ENCODE assay signal across 1 cellular context in the genomic region with DNA sequence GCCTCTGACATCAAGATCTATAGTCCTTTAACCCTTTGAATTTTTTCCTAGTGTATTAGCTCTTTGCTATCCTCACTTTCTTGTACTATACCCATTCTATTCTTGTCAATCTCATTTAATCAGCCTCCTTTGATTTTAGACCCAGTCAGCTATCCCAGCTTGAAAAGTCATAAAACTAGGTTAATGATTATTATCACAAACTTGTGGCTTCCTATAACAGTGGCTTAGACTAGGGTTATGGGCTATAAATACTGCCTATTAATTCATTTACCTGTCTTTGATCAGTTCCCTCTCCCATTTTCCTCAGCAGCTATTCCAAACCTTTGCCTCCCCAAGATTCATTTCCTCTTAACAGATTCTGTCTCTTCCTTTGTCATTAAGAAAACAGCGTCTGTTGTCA.
TF ChIP-seq lines count a peak whose summit lies in the region.

No MANE protein-coding gene starts in this region.

TF ChIP-seq in WTC11, 78 proteins besides CTCF, POLR2A, EP300 and RAD21:
- TF ChIP-seq, protein P1, sequence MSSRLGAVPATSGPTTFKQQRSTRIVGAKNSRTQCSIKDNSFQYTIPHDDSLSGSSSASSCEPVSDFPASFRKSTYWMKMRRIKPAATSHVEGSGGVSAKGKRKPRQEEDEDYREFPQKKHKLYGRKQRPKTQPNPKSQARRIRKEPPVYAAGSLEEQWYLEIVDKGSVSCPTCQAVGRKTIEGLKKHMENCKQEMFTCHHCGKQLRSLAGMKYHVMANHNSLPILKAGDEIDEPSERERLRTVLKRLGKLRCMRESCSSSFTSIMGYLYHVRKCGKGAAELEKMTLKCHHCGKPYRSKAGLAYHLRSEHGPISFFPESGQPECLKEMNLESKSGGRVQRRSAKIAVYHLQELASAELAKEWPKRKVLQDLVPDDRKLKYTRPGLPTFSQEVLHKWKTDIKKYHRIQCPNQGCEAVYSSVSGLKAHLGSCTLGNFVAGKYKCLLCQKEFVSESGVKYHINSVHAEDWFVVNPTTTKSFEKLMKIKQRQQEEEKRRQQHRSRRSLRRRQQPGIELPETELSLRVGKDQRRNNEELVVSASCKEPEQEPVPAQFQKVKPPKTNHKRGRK (CRISPR knock-in tag; IDR thresholded peaks at IDR 0.05; ENCODE audit: borderline replicate concordance), result no peak
- TF ChIP-seq HMGA2 (CRISPR knock-in tag; IDR thresholded peaks at IDR 0.05), result no peak
- TF ChIP-seq, protein P2, sequence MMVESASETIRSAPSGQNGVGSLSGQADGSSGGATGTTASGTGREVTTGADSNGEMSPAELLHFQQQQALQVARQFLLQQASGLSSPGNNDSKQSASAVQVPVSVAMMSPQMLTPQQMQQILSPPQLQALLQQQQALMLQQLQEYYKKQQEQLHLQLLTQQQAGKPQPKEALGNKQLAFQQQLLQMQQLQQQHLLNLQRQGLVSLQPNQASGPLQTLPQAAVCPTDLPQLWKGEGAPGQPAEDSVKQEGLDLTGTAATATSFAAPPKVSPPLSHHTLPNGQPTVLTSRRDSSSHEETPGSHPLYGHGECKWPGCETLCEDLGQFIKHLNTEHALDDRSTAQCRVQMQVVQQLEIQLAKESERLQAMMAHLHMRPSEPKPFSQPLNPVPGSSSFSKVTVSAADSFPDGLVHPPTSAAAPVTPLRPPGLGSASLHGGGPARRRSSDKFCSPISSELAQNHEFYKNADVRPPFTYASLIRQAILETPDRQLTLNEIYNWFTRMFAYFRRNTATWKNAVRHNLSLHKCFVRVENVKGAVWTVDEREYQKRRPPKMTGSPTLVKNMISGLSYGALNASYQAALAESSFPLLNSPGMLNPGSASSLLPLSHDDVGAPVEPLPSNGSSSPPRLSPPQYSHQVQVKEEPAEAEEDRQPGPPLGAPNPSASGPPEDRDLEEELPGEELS (CRISPR knock-in tag; IDR thresholded peaks at IDR 0.05), result no peak
- TF ChIP-seq RELA (CRISPR knock-in tag; IDR thresholded peaks at IDR 0.05; ENCODE audit: borderline replicate concordance), result no peak
- TF ChIP-seq, protein P3, sequence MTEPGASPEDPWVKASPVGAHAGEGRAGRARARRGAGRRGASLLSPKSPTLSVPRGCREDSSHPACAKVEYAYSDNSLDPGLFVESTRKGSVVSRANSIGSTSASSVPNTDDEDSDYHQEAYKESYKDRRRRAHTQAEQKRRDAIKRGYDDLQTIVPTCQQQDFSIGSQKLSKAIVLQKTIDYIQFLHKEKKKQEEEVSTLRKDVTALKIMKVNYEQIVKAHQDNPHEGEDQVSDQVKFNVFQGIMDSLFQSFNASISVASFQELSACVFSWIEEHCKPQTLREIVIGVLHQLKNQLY (CRISPR knock-in tag; IDR thresholded peaks at IDR 0.05), result no peak
- TF ChIP-seq, protein P4, sequence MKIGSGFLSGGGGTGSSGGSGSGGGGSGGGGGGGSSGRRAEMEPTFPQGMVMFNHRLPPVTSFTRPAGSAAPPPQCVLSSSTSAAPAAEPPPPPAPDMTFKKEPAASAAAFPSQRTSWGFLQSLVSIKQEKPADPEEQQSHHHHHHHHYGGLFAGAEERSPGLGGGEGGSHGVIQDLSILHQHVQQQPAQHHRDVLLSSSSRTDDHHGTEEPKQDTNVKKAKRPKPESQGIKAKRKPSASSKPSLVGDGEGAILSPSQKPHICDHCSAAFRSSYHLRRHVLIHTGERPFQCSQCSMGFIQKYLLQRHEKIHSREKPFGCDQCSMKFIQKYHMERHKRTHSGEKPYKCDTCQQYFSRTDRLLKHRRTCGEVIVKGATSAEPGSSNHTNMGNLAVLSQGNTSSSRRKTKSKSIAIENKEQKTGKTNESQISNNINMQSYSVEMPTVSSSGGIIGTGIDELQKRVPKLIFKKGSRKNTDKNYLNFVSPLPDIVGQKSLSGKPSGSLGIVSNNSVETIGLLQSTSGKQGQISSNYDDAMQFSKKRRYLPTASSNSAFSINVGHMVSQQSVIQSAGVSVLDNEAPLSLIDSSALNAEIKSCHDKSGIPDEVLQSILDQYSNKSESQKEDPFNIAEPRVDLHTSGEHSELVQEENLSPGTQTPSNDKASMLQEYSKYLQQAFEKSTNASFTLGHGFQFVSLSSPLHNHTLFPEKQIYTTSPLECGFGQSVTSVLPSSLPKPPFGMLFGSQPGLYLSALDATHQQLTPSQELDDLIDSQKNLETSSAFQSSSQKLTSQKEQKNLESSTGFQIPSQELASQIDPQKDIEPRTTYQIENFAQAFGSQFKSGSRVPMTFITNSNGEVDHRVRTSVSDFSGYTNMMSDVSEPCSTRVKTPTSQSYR (CRISPR knock-in tag; IDR thresholded peaks at IDR 0.05), result no peak
- TF ChIP-seq, protein P5, sequence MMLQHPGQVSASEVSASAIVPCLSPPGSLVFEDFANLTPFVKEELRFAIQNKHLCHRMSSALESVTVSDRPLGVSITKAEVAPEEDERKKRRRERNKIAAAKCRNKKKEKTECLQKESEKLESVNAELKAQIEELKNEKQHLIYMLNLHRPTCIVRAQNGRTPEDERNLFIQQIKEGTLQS (CRISPR knock-in tag; conservative IDR thresholded peaks at IDR 0.05), result no peak
- TF ChIP-seq, protein P6, sequence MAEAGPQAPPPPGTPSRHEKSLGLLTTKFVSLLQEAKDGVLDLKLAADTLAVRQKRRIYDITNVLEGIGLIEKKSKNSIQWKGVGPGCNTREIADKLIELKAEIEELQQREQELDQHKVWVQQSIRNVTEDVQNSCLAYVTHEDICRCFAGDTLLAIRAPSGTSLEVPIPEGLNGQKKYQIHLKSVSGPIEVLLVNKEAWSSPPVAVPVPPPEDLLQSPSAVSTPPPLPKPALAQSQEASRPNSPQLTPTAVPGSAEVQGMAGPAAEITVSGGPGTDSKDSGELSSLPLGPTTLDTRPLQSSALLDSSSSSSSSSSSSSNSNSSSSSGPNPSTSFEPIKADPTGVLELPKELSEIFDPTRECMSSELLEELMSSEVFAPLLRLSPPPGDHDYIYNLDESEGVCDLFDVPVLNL (CRISPR knock-in tag; IDR thresholded peaks at IDR 0.05; ENCODE audit: borderline replicate concordance, low read depth), result no peak
- no peak for TF ChIP-seq ZNF423 (CRISPR knock-in tag; IDR thresholded peaks at IDR 0.05)
- TF ChIP-seq JUN (CRISPR knock-in tag; IDR thresholded peaks at IDR 0.05), result no peak
- TF ChIP-seq GTF2I (CRISPR knock-in tag; conservative IDR thresholded peaks at IDR 0.05), result no peak
- TF ChIP-seq, protein P7, sequence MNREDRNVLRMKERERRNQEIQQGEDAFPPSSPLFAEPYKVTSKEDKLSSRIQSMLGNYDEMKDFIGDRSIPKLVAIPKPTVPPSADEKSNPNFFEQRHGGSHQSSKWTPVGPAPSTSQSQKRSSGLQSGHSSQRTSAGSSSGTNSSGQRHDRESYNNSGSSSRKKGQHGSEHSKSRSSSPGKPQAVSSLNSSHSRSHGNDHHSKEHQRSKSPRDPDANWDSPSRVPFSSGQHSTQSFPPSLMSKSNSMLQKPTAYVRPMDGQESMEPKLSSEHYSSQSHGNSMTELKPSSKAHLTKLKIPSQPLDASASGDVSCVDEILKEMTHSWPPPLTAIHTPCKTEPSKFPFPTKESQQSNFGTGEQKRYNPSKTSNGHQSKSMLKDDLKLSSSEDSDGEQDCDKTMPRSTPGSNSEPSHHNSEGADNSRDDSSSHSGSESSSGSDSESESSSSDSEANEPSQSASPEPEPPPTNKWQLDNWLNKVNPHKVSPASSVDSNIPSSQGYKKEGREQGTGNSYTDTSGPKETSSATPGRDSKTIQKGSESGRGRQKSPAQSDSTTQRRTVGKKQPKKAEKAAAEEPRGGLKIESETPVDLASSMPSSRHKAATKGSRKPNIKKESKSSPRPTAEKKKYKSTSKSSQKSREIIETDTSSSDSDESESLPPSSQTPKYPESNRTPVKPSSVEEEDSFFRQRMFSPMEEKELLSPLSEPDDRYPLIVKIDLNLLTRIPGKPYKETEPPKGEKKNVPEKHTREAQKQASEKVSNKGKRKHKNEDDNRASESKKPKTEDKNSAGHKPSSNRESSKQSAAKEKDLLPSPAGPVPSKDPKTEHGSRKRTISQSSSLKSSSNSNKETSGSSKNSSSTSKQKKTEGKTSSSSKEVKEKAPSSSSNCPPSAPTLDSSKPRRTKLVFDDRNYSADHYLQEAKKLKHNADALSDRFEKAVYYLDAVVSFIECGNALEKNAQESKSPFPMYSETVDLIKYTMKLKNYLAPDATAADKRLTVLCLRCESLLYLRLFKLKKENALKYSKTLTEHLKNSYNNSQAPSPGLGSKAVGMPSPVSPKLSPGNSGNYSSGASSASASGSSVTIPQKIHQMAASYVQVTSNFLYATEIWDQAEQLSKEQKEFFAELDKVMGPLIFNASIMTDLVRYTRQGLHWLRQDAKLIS (CRISPR knock-in tag; IDR thresholded peaks at IDR 0.05; ENCODE audit: borderline replicate concordance), result no peak
